Comparison of ENCODE assay signal across 10 cellular contexts in the genomic region with DNA sequence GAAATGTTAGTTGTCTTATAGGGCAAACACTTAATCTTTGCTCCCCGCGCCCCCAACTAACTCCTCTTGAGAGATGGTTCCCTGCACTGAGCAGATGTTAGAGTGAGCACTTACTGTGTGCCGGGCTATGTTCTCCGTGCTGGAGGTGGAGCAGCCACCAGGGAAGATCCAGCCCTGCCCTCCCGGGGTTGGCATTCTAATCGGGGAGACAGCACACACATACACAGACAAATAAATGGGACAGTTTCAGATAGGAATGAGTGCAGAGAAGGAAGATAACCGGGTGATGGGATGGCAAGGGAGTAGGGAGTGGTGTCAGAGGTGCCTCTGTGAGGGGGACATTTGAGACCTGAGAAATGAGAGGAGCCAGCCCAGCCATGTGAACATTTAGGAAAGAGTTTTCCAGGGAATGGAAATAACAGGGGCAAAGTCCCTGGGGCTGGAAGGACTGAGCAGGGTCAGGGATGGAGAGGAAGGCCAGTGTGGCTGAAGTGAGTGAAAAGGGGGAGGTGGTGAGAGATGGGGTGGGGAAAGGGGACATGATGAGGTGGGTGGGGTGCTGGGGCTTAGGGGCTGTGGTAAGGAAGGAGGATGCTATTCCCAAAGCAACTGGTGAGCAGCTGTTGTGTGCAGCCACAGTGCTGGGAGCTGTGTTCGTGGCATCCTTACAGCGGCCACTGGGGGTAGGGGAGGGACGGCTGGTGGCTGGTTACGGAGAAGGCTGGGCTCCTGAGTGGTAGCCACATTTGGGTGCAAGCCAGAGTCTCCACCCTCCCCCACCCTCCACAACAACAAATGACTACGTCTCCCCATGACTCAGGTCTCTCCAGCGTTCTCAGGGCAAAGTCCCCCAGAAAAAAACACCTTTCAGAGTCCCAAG. TPM values are rescaled to one million over a fixed set of nuclear protein-coding genes. Genes with fewer than 3 reads are reported as not detected.
DNase-seq lines count a peak whose midpoint lies in the region; ATAC-seq and TF ChIP-seq lines count a peak whose summit lies in the region.
"Had no signal": no experiment of that assay in that cellular context is flagged by ENCODE, and none has a peak within 500 bp of the region (broad histone marks: within the 10 kb centered on the region; RNA-seq: fewer than 3 reads in every experiment).

No MANE protein-coding gene starts in this region.

- no peak overlapping the region for H3K4me3 ChIP-seq in BLaER1 treated with 17β-estradiol and CSF1 and Interleukin-3, amounts not matched to agents 10 nM and 100 nM
- H3K4me3 ChIP-seq in muscle layer of duodenum (ENCODE audit: low read depth in 1 of 2, low read length in 2 of 2): no peak overlapping the region
- H3K4me3 ChIP-seq: MG63 had no signal

- no peaks in the 10 kb centered on the region for H4K20me1 ChIP-seq in BLaER1 treated with 17β-estradiol and CSF1 and Interleukin-3, amounts not matched to agents 10 nM and 100 nM

- peak overlapping the region; percentile 70 to 92 (median 84) for H3K4me2 ChIP-seq in BLaER1 treated with 17β-estradiol and CSF1 and Interleukin-3, amounts not matched to agents 10 nM and 100 nM

- no peaks in the 10 kb centered on the region for H3K27me3 ChIP-seq in BLaER1 treated with 17β-estradiol and CSF1 and Interleukin-3, amounts not matched to agents 10 nM and 100 nM
- H3K27me3 ChIP-seq in muscle layer of duodenum (ENCODE audit: low read depth, low read length): no peaks in the 10 kb centered on the region
- H3K27me3 ChIP-seq: MG63 had no signal

- peak overlapping the region in 5 of 11 experiments; percentile 33 to 64 (median 56); a peak in 6 of 22 replicates for H3K9ac ChIP-seq in BLaER1 treated with 17β-estradiol and CSF1 and Interleukin-3, amounts not matched to agents 10 nM and 100 nM

- H3K27ac ChIP-seq in BLaER1 treated with 17β-estradiol and CSF1 and Interleukin-3, amounts not matched to agents 10 nM and 100 nM: peak overlapping the region in 8 of 11 experiments; percentile 31 to 83 (median 61); a peak in 13 of 22 replicates
- H3K27ac ChIP-seq in muscle layer of duodenum (ENCODE audit: low read length): peak overlapping the region; percentile 75

- H3K9me3 ChIP-seq in BLaER1 treated with 17β-estradiol and CSF1 and Interleukin-3, amounts not matched to agents 10 nM and 100 nM (replicated peaks in 1 of 11): no peaks in the 10 kb centered on the region
- H3K9me3 ChIP-seq in muscle layer of duodenum (ENCODE audit: control insufficient read depth in 1 of 2, low read length in 2 of 2): no peaks in the 10 kb centered on the region
- H3K9me3 ChIP-seq: MG63 had no signal

- H3K36me3 ChIP-seq in BLaER1 treated with 17β-estradiol and CSF1 and Interleukin-3, amounts not matched to agents 10 nM and 100 nM: no peaks in the 10 kb centered on the region
- H3K36me3 ChIP-seq in muscle layer of duodenum (ENCODE audit: control insufficient read depth in 1 of 2, insufficient read depth in 2 of 2, low read length in 2 of 2): no peaks in the 10 kb centered on the region
- H3K36me3 ChIP-seq: MG63 had no signal

- DNase-seq in LHCN-M2 (ENCODE audit: low read depth) (peak; percentile 43), SKM-1 (lab: John Stamatoyannopoulos, UW; ENCODE audit: unreplicated experiment) (no peak), omental fat pad (ENCODE audit: low spot score) (no peak), NCI-H128 (lab: John Stamatoyannopoulos, UW; ENCODE audit: unreplicated experiment) (no peak), NCI-H2107 (lab: John Stamatoyannopoulos, UW) (no peak)
- DNase-seq: DMS153, MG63 had no signal

- TF ChIP-seq CTCF in omental fat pad (IDR thresholded peaks at IDR 0.05): no peak

- ATAC-seq in esophagus mucosa (peak; percentile 40), omental fat pad (ENCODE audit: low FRiP score) (no peak)

- peaks cover 31 to 52% (median 45%) of the 10 kb centered on the region in 10 experiments for H3K4me1 ChIP-seq in BLaER1 treated with 17β-estradiol and CSF1 and Interleukin-3, amounts not matched to agents 10 nM and 100 nM
- peaks cover 8 to 13% of the 10 kb centered on the region in 2 donors for H3K4me1 ChIP-seq in muscle layer of duodenum (ENCODE audit: control insufficient read depth in 1 of 2, insufficient read depth in 2 of 2, low read length in 2 of 2)

RNA-seq across cellular contexts. Expression of gene FGD5, which starts 15.4 kb away (rescaled TPM):
- total RNA-seq in LHCN-M2 (2014; rRNA removed): not detected in 2 replicates
- not detected for polyA plus RNA-seq in LHCN-M2 (2012)
- 2.5 TPM for total RNA-seq in esophagus mucosa
- total RNA-seq in omental fat pad: 10 to 100 TPM in 3 of 4 donors, 1 to 10 TPM in 1; 9.1 to 75.0 (median 16.1) TPM
